ENCODE assay signal across 11 cellular contexts in the genomic region with DNA sequence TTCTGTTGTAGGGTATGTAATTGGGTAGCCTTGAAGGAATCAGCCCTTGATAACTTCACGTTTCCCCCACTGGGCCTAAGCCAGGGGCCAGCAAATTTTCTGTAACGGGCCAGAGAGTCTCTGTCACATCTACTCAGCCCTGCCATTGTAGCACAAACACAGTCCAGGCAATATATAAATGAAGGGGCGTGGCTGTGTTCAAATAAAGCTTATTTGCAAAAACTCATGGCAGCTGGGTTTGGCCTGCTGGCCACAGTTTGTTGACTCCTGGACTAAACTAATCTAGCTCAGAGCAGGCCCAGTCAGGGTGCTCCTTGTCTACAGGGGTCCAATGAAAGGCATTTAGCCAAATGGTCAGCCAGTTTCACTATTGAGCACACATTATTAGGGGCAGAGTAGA.
A peak's percentile ranks its signal among the peaks of the same experiment; 100 is the strongest.
DNase-seq lines count a peak whose midpoint lies in the region; ATAC-seq and TF ChIP-seq lines count a peak whose summit lies in the region.
"Had no signal": no experiment of that assay in that cellular context is flagged by ENCODE, and none has a peak within 500 bp of the region (broad histone marks: within the 10 kb centered on the region; RNA-seq: fewer than 3 reads in every experiment).

No MANE protein-coding gene starts in this region.

- peaks cover 13% of the 10 kb centered on the region for H3K36me3 Mint-ChIP-seq in activated T-helper 17 cell treated with anti-CD3 and anti-CD28 coated beads, Interleukin-2, amount 50 U/mL, for 72 hours (ENCODE audit: low read depth)
- no peaks in the 10 kb centered on the region for H3K36me3 Mint-ChIP-seq in neural crest cell (ENCODE audit: low read depth)

- TF ChIP-seq CTCF in neural crest cell (conservative IDR thresholded peaks at IDR 0.05), result no peak

- peak overlapping the region; percentile 95 for H3K27ac Mint-ChIP-seq in activated T-helper 17 cell treated with anti-CD3 and anti-CD28 coated beads, Interleukin-2, amount 50 U/mL, for 72 hours
- H3K27ac Mint-ChIP-seq in neural crest cell (ENCODE audit: unreplicated experiment), result peak overlapping the region; percentile 43

- H3K4me3 Mint-ChIP-seq in activated T-helper 17 cell treated with anti-CD3 and anti-CD28 coated beads, Interleukin-2, amount 50 U/mL, for 72 hours, result peak overlapping the region; percentile 72
- H3K4me3 Mint-ChIP-seq in neural crest cell, result no peak overlapping the region

- H3K4me1 Mint-ChIP-seq in activated T-helper 17 cell treated with anti-CD3 and anti-CD28 coated beads, Interleukin-2, amount 50 U/mL, for 72 hours, result peaks cover 55% of the 10 kb centered on the region
- H3K4me1 Mint-ChIP-seq in neural crest cell, result peaks cover 32% of the 10 kb centered on the region

- ATAC-seq in HG03064 (IDR thresholded peaks at IDR 0.05; ENCODE audit: low read depth, unreplicated experiment), result peak; percentile 17
- ATAC-seq in activated T-helper 17 cell treated with anti-CD3 and anti-CD28 coated beads, Interleukin-2, amount 50 U/mL, for 72 hours (replicated peaks), result no peak
- ATAC-seq: gastroesophageal sphincter had no signal

- H3K27me3 Mint-ChIP-seq in activated T-helper 17 cell treated with anti-CD3 and anti-CD28 coated beads, Interleukin-2, amount 50 U/mL, for 72 hours, result no peaks in the 10 kb centered on the region
- H3K27me3 Mint-ChIP-seq in neural crest cell (ENCODE audit: low read depth), result no peaks in the 10 kb centered on the region

- H3K9me3 Mint-ChIP-seq in activated T-helper 17 cell treated with anti-CD3 and anti-CD28 coated beads, Interleukin-2, amount 50 U/mL, for 72 hours, result no peaks in the 10 kb centered on the region
- H3K9me3 Mint-ChIP-seq in neural crest cell, result no peaks in the 10 kb centered on the region

- peak; percentile 30 for DNase-seq in DMS 273 (lab: John Stamatoyannopoulos, UW; ENCODE audit: unreplicated experiment)
- no peak for DNase-seq in DMS 273 treated with DMSO at 0.1 percent for 48 hours (lab: John Stamatoyannopoulos, UW)
- no peak for DNase-seq in neural crest cell (ENCODE audit: low read depth, low spot score)
- no peak for DNase-seq in HuH-7.5 (ENCODE audit: low spot score)
- DNase-seq in DMS114 treated with DMSO at 0.1 percent for 48 hours (lab: John Stamatoyannopoulos, UW; ENCODE audit: unreplicated experiment), result no peak
- no peak for DNase-seq in kidney tubule cell (ENCODE audit: low spot score)
- DNase-seq: 8988T, NCI-H187 had no signal
